Comparison of ENCODE assay signal across 11 cellular contexts in genomic region chr14:96268426-96269358, GRCh38. TPM values are rescaled to one million over a fixed set of nuclear protein-coding genes. Genes with fewer than 3 reads are reported as not detected.
A peak's percentile ranks its signal among the peaks of the same experiment; 100 is the strongest.
DNase-seq lines count a peak whose midpoint lies in the region; ATAC-seq lines count a peak whose summit lies in the region.
"Had no signal": no experiment of that assay in that cellular context is flagged by ENCODE, and none has a peak within 500 bp of the region (broad histone marks: within the 10 kb centered on the region; RNA-seq: fewer than 3 reads in every experiment).

No MANE protein-coding gene starts in this region.

- H3K4me3 Mint-ChIP-seq in activated CD8-positive, alpha-beta T cell treated with anti-CD3 and anti-CD28 coated beads, Interleukin-2, amount 10 ng/mL, durations not matched to agents 7 days and 5 days: no peak overlapping the region

- no peaks in the 10 kb centered on the region for H3K36me3 Mint-ChIP-seq in activated CD8-positive, alpha-beta T cell treated with anti-CD3 and anti-CD28 coated beads, Interleukin-2, amount 10 ng/mL, durations not matched to agents 7 days and 5 days (ENCODE audit: low read depth)

- ATAC-seq in left cardiac atrium (peak; percentile 52 to 85), HG03280 (IDR thresholded peaks at IDR 0.05; ENCODE audit: unreplicated experiment) (no peak), HG03039 (IDR thresholded peaks at IDR 0.05; ENCODE audit: unreplicated experiment) (no peak)
- no peak for ATAC-seq in activated CD8-positive, alpha-beta T cell treated with anti-CD3 and anti-CD28 coated beads, Interleukin-2, amount 10 ng/mL, durations not matched to agents 7 days and 5 days

- POLR2A ChIA-PET in activated CD8-positive, alpha-beta T cell treated with anti-CD3 and anti-CD28 coated beads, Interleukin-2, amount 10 ng/mL, durations not matched to agents 7 days and 5 days (lab: Charles Lee): no interaction called here

- peaks cover 2% of the 10 kb centered on the region for H3K27me3 Mint-ChIP-seq in activated CD8-positive, alpha-beta T cell treated with anti-CD3 and anti-CD28 coated beads, Interleukin-2, amount 10 ng/mL, durations not matched to agents 7 days and 5 days (ENCODE audit: low read depth)

- no peaks in the 10 kb centered on the region for H3K9me3 Mint-ChIP-seq in activated CD8-positive, alpha-beta T cell treated with anti-CD3 and anti-CD28 coated beads, Interleukin-2, amount 10 ng/mL, durations not matched to agents 7 days and 5 days (ENCODE audit: insufficient read depth)

- intact Hi-C loops in left cardiac atrium (cut with DNase I): no loop called here

- in situ Hi-C loops in G401 (cut with HindIII; ENCODE audit: low sequenced_read_pairs): no loop called here

- H3K4me3 ChIP-seq in skeletal muscle cell (ENCODE audit: low read depth, low read length): no peak overlapping the region

- peak; percentile 35 for DNase-seq in G401 (ENCODE audit: low spot score)
- DNase-seq in T1000 (lab: John Stamatoyannopoulos, UW): peak; percentile 76
- DNase-seq in left cardiac atrium: peak; percentile 58
- peak; percentile 81 for DNase-seq in skeletal muscle cell (ENCODE audit: low read depth)
- no peak for DNase-seq in activated CD8-positive, alpha-beta T cell treated with anti-CD3 and anti-CD28 coated beads, Interleukin-2, amount 10 ng/mL, durations not matched to agents 7 days and 5 days
- no peak for DNase-seq in NCI-H2171 (lab: John Stamatoyannopoulos, UW)
- DNase-seq: NCI-H2171 treated with DMSO at 0.1 percent for 48 hours had no signal

- H3K27ac Mint-ChIP-seq in activated CD8-positive, alpha-beta T cell treated with anti-CD3 and anti-CD28 coated beads, Interleukin-2, amount 10 ng/mL, durations not matched to agents 7 days and 5 days: no peak overlapping the region

- no peaks in the 10 kb centered on the region for H3K4me1 Mint-ChIP-seq in activated CD8-positive, alpha-beta T cell treated with anti-CD3 and anti-CD28 coated beads, Interleukin-2, amount 10 ng/mL, durations not matched to agents 7 days and 5 days (ENCODE audit: low read depth)

- CTCF ChIA-PET in activated CD8-positive, alpha-beta T cell treated with anti-CD3 and anti-CD28 coated beads, Interleukin-2, amount 10 ng/mL, durations not matched to agents 7 days and 5 days (lab: Charles Lee): no interaction called here

RNA-seq across cellular contexts. Expression of gene BDKRB1, which starts 12.7 kb away (rescaled TPM):
- not detected in 2 replicates for total RNA-seq in G401 (2014; rRNA removed; shearing (Covaris generic))
- 1 to 10 TPM in 1 of 2 donors, under 1 TPM in 1; 0.21 to 1.0 TPM for total RNA-seq in left cardiac atrium
- not detected for total RNA-seq in activated CD8-positive, alpha-beta T cell treated with anti-CD3 and anti-CD28 coated beads, Interleukin-2, amount 10 ng/mL, durations not matched to agents 7 days and 5 days
- total RNA-seq: dermis microvascular lymphatic vessel endothelial cell, pulmonary artery endothelial cell had no signal

Comparison
In these comparisons a context has a peak if more than half of its experiments do, and no peak if none do; other contexts are left out.
1. DNase-seq: peak in G401 (single experiment), T1000 (single experiment), left cardiac atrium (single experiment) and skeletal muscle cell (single experiment); none in activated CD8-positive, alpha-beta T cell treated with anti-CD3 and anti-CD28 coated beads, Interleukin-2, amount 10 ng/mL, durations not matched to agents 7 days and 5 days (single experiment) and NCI-H2171 (single experiment).
2. ATAC-seq: peak in left cardiac atrium (2 of 2); none in activated CD8-positive, alpha-beta T cell treated with anti-CD3 and anti-CD28 coated beads, Interleukin-2, amount 10 ng/mL, durations not matched to agents 7 days and 5 days (single experiment), HG03280 (single experiment) and HG03039 (single experiment).